Comparison of ENCODE assay signal across 19 cellular contexts in the genomic region with DNA sequence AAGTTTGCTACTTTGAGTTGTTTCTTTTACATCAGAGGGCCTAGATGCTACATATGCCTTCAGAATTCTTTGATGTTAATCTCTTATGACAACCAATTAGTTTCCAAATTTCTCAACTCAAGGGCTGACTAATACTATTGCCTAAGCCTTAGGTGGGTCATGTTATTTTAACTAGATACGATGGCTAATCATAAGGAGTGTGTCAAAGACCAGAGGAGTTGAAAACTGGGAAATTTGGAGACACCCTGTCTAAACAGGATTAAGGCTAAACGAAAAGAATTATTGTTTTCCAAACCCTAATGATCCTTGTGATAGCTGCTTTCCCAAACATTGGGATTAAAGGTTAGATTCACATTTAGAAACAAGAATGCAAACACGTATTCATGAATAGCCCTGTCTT.
DNase-seq lines count a peak whose midpoint lies in the region; ATAC-seq, FAIRE-seq and TF ChIP-seq lines count a peak whose summit lies in the region.
"Had no signal": no experiment of that assay in that cellular context is flagged by ENCODE, and none has a peak within 500 bp of the region (broad histone marks: within the 10 kb centered on the region; RNA-seq: fewer than 3 reads in every experiment).

No MANE protein-coding gene starts in this region.

- TF ChIP-seq POLR2A in IMR-90 (IDR thresholded peaks at IDR 0.05; ENCODE audit: low read depth, low read length) (no peak), transverse colon (IDR thresholded peaks at IDR 0.05) (no peak)

- no peaks in the 10 kb centered on the region for H3K9me1 ChIP-seq in IMR-90 (ENCODE audit: insufficient read depth, low read length)

- H2AK5ac ChIP-seq in IMR-90 (ENCODE audit: low read depth, low read length) = no peak overlapping the region

- H2BK15ac ChIP-seq in IMR-90 (ENCODE audit: low read depth, low read length) = no peak overlapping the region

- H3K79me2 ChIP-seq in astrocyte (ENCODE audit: insufficient read depth, low read length) = no peaks in the 10 kb centered on the region

- H3K4me1 ChIP-seq in IMR-90 (ENCODE audit: control insufficient read depth, insufficient read depth, low read length) (peaks cover 3% of the 10 kb centered on the region; the same call in 1 of the 2 replicates), astrocyte (ENCODE audit: insufficient read depth, low read length) (peaks cover 6% of the 10 kb centered on the region), transverse colon (peaks cover 0 to 23% (median 7%) of the 10 kb centered on the region in 4 donors)

- intact Hi-C loops in IMR-90 (cut with micrococcal nuclease) = loop anchor here (5.0 kb wide), 2 partner anchors 64 to 226 kb away; partner anchors contain the start of gene PCDH7
- intact Hi-C loops in transverse colon (cut with DNase I; ENCODE audit: low total_unique reads) = no loop called here

- TF ChIP-seq CTCF in AG09309 (IDR thresholded peaks at IDR 0.05; ENCODE audit: control insufficient read depth, insufficient read depth, low read depth, low read length, missing control alignments) (no peak), IMR-90 (conservative IDR thresholded peaks at IDR 0.05; ENCODE audit: low read depth, low read length) (no peak), astrocyte (IDR thresholded peaks at IDR 0.05; ENCODE audit: insufficient read depth, low read depth, low read length) (no peak), foreskin fibroblast (IDR thresholded peaks at IDR 0.05; ENCODE audit: low read depth, low read length) (no peak), transverse colon (IDR thresholded peaks at IDR 0.05) (no peak), progenitor cell of endocrine pancreas (IDR thresholded peaks at IDR 0.05; ENCODE audit: unreplicated experiment) (no peak)

- no peak overlapping the region for H3K4ac ChIP-seq in IMR-90 (ENCODE audit: low read depth, low read length)

- H2AFZ ChIP-seq in IMR-90 (replicated peaks; ENCODE audit: low read length, poor library complexity) (no peak overlapping the region), astrocyte (ENCODE audit: low read depth, low read length) (no peak overlapping the region)

- H3K4me3 ChIP-seq in AG09309 (ENCODE audit: control insufficient read depth, low read depth, low read length) (no peak overlapping the region), IMR-90 (ENCODE audit: insufficient read depth, low read depth, low read length) (no peak overlapping the region), astrocyte (ENCODE audit: insufficient read depth, low read depth, low read length) (no peak overlapping the region), foreskin fibroblast (ENCODE audit: low read depth in 1 of 2, low read length in 2 of 2) (no peak overlapping the region), transverse colon (no peak overlapping the region)
- H3K4me3 ChIP-seq: K562, SK-N-MC had no signal

- no peak overlapping the region for H3K23ac ChIP-seq in IMR-90 (ENCODE audit: low read depth, low read length)

- peak; percentile 76 for ATAC-seq in IMR-90 (ENCODE audit: low read depth)
- ATAC-seq: activated T-cell treated with anti-CD3 and anti-CD28 coated beads, Interleukin-2, amount 50 U/mL, for 4 hours; K562 had no signal

- no peak overlapping the region for H3K4me3 Mint-ChIP-seq in astrocyte (ENCODE audit: unreplicated experiment)
- no peak overlapping the region for H3K4me3 Mint-ChIP-seq in progenitor cell of endocrine pancreas (ENCODE audit: low read depth)
- H3K4me3 Mint-ChIP-seq: activated naive CD8-positive, alpha-beta T cell treated with anti-CD3 and anti-CD28 coated beads, Interleukin-2, amount 10 ng/mL, durations not matched to agents 7 days and 5 days; activated T-cell treated with anti-CD3 and anti-CD28 coated beads, Interleukin-2, amount 50 U/mL, for 4 hours; central memory CD8-positive, alpha-beta T cell; HFFc6; stimulated activated naive CD8-positive, alpha-beta T cell treated with anti-CD3 and anti-CD28 coated beads, Interleukin-15, Interleukin-2, amounts not matched to agents 100 ng/mL and 50 ng/mL, for 24 hours had no signal

- peaks cover 7% of the 10 kb centered on the region for H3K4me1 Mint-ChIP-seq in astrocyte (ENCODE audit: low read depth, unreplicated experiment)
- peaks cover 19% of the 10 kb centered on the region for H3K4me1 Mint-ChIP-seq in progenitor cell of endocrine pancreas (ENCODE audit: low read depth)
- H3K4me1 Mint-ChIP-seq: activated naive CD8-positive, alpha-beta T cell treated with anti-CD3 and anti-CD28 coated beads, Interleukin-2, amount 10 ng/mL, durations not matched to agents 7 days and 5 days; central memory CD8-positive, alpha-beta T cell had no signal

- no peak overlapping the region for H3K18ac ChIP-seq in IMR-90 (ENCODE audit: low read depth, low read length)

- H3K9ac ChIP-seq in IMR-90 (ENCODE audit: low read depth, low read length) (no peak overlapping the region), astrocyte (ENCODE audit: low read length) (no peak overlapping the region)

- no peak overlapping the region for H2BK5ac ChIP-seq in IMR-90 (ENCODE audit: low read depth, low read length, poor library complexity, severe bottlenecking)

- dilution Hi-C loops in IMR-90 (cut with HindIII; ENCODE audit: low sequenced_read_pairs, unreplicated experiment) = no loop called here

- no CpG with 5 or more reads among the region's 3 CpGs for WGBS in IMR-90 (ENCODE audit: extremely low coverage in 2 of 2, insufficient read length in 1 of 2), 2 experiments
- 33 to 35% methylated on average over 3 of the region's 3 CpGs for WGBS in transverse colon (ENCODE audit: low coverage in 1 of 2), 2 donors

- BruUV-seq in IMR-90 (replicated peaks; lab: Mats Ljungman, UMichigan) = no TSS peak

- TF ChIP-seq RAD21 in IMR-90 (IDR thresholded peaks at IDR 0.05; ENCODE audit: low read length) = no peak

- no peaks in the 10 kb centered on the region; the same call in 1 of the 2 replicates for H3K27me3 ChIP-seq in IMR-90 (ENCODE audit: control insufficient read depth, insufficient read depth, low read length)
- no peaks in the 10 kb centered on the region for H3K27me3 ChIP-seq in astrocyte (ENCODE audit: insufficient read depth, low read length)
- H3K27me3 ChIP-seq in transverse colon = no peaks in the 10 kb centered on the region

- no peak overlapping the region for H3K56ac ChIP-seq in IMR-90 (ENCODE audit: extremely low read depth, insufficient read depth, low read length)

- H2BK20ac ChIP-seq in IMR-90 (ENCODE audit: low read depth, low read length) = no peak overlapping the region

- H3K27ac Mint-ChIP-seq in astrocyte (ENCODE audit: unreplicated experiment) = no peak overlapping the region
- no peak overlapping the region for H3K27ac Mint-ChIP-seq in progenitor cell of endocrine pancreas
- H3K27ac Mint-ChIP-seq: activated naive CD8-positive, alpha-beta T cell treated with anti-CD3 and anti-CD28 coated beads, Interleukin-2, amount 10 ng/mL, durations not matched to agents 7 days and 5 days; HFFc6; stimulated activated naive CD8-positive, alpha-beta T cell treated with anti-CD3 and anti-CD28 coated beads, Interleukin-15, Interleukin-2, amounts not matched to agents 100 ng/mL and 50 ng/mL, for 24 hours had no signal

- CTCF ChIA-PET in IMR-90 (lab: Yijun Ruan, JAX) = no interaction called here

- POLR2A ChIA-PET in IMR-90 (lab: Charles Lee; ENCODE audit: unreplicated experiment) = interaction anchor here (0.6 kb wide), 1 partner anchor 14 kb away, joined by 6 read pairs; no protein-coding TSS in a partner anchor

- no peak for TF ChIP-seq EP300 in transverse colon (IDR thresholded peaks at IDR 0.05; ENCODE audit: low read depth)

- H4K91ac ChIP-seq in IMR-90 (ENCODE audit: insufficient read depth, low read depth, low read length) = no peak overlapping the region

- no peak overlapping the region for H3K14ac ChIP-seq in IMR-90 (replicated peaks; ENCODE audit: low read depth, low read length)

- no peaks in the 10 kb centered on the region for H3K9me3 Mint-ChIP-seq in astrocyte (ENCODE audit: unreplicated experiment)
- no peaks in the 10 kb centered on the region for H3K9me3 Mint-ChIP-seq in progenitor cell of endocrine pancreas (ENCODE audit: low read depth)
- H3K9me3 Mint-ChIP-seq: activated naive CD8-positive, alpha-beta T cell treated with anti-CD3 and anti-CD28 coated beads, Interleukin-2, amount 10 ng/mL, durations not matched to agents 7 days and 5 days had no signal

- H3K27ac ChIP-seq in IMR-90 (ENCODE audit: insufficient read depth, low read length) (no peak overlapping the region), astrocyte (ENCODE audit: low read depth, low read length) (no peak overlapping the region), transverse colon (no peak overlapping the region)
- H3K27ac ChIP-seq: SK-N-MC had no signal

- H3K4me2 ChIP-seq in IMR-90 (ENCODE audit: low read depth, low read length) = no peak overlapping the region; the same call in 1 of the 2 replicates
- H3K4me2 ChIP-seq in astrocyte (ENCODE audit: low read length) = no peak overlapping the region

- no peaks in the 10 kb centered on the region for H3K36me3 Mint-ChIP-seq in astrocyte (ENCODE audit: low read depth, unreplicated experiment)
- no peaks in the 10 kb centered on the region for H3K36me3 Mint-ChIP-seq in progenitor cell of endocrine pancreas (ENCODE audit: insufficient read depth)
- H3K36me3 Mint-ChIP-seq: activated naive CD8-positive, alpha-beta T cell treated with anti-CD3 and anti-CD28 coated beads, Interleukin-2, amount 10 ng/mL, durations not matched to agents 7 days and 5 days had no signal

- H3K79me1 ChIP-seq in IMR-90 (ENCODE audit: low read depth in 1 of 2, low read length in 2 of 2) = no peaks in the 10 kb centered on the region

- no peak overlapping the region for H2BK120ac ChIP-seq in IMR-90 (ENCODE audit: low read depth, low read length)

- DNase-seq in AG09309 (ENCODE audit: low read depth) = peak; percentile 44
- DNase-seq in IMR-90 = peak; percentile 58
- DNase-seq in astrocyte (ENCODE audit: low read depth) = peak; percentile 76
- peak; percentile 10 to 66 for DNase-seq in foreskin fibroblast
- DNase-seq in activated CD4-positive, alpha-beta T cell treated with anti-CD3 and anti-CD28 coated beads, Interleukin-2, amount 50 U/mL, for 48 hours = no peak
- no peak for DNase-seq in transverse colon
- no peak for DNase-seq in progenitor cell of endocrine pancreas (ENCODE audit: low spot score, unreplicated experiment)
- no peak for DNase-seq in effector CD8-positive, alpha-beta T cell (lab: John Stamatoyannopoulos, UW)
- DNase-seq: activated naive CD8-positive, alpha-beta T cell treated with anti-CD3 and anti-CD28 coated beads, Interleukin-2, amount 10 ng/mL, durations not matched to agents 7 days and 5 days; activated T-cell treated with anti-CD3 and anti-CD28 coated beads, Interleukin-2, amount 50 U/mL, for 4 hours; COR-L47; HFFc6; left cardiac atrium; NCI-H1417; stimulated activated CD4-positive, alpha-beta T cell treated with anti-CD3 and anti-CD28 coated beads, Interleukin-15, amount 100 ng/mL, for 24 hours had no signal

- H3K36me3 ChIP-seq in IMR-90 (ENCODE audit: control insufficient read depth, insufficient read depth, low read length) (no peaks in the 10 kb centered on the region), astrocyte (ENCODE audit: insufficient read depth, low read length) (no peaks in the 10 kb centered on the region), transverse colon (no peaks in the 10 kb centered on the region)

- no peak overlapping the region for H4K8ac ChIP-seq in IMR-90 (ENCODE audit: low read depth in 2 of 2, low read length in 2 of 2)

- in situ Hi-C loops in IMR-90 (cut with MboI; ENCODE audit: low sequenced_read_pairs) = no loop called here
- in situ Hi-C loops in transverse colon (cut with MboI; ENCODE audit: low pct_ligation_motif_present in 1 of 4, low pct_unique_long_range_greater_than_20kb in 1 of 4, low sequenced_read_pairs in 3 of 4) = no loop called here

- H2AK9ac ChIP-seq in IMR-90 (replicated peaks; ENCODE audit: low read depth, low read length, poor library complexity) = no peak overlapping the region

- no peaks in the 10 kb centered on the region for H3K27me3 Mint-ChIP-seq in astrocyte (ENCODE audit: low read depth, unreplicated experiment)
- no peaks in the 10 kb centered on the region for H3K27me3 Mint-ChIP-seq in progenitor cell of endocrine pancreas
- H3K27me3 Mint-ChIP-seq: activated naive CD8-positive, alpha-beta T cell treated with anti-CD3 and anti-CD28 coated beads, Interleukin-2, amount 10 ng/mL, durations not matched to agents 7 days and 5 days; central memory CD8-positive, alpha-beta T cell; stimulated activated naive CD8-positive, alpha-beta T cell treated with anti-CD3 and anti-CD28 coated beads, Interleukin-15, Interleukin-2, amounts not matched to agents 100 ng/mL and 50 ng/mL, for 24 hours had no signal

- H3K9me3 ChIP-seq in IMR-90 (ENCODE audit: control insufficient read depth, insufficient read depth, low read length) = no peaks in the 10 kb centered on the region
- H3K9me3 ChIP-seq in astrocyte (ENCODE audit: insufficient read depth, low read depth, low read length) = no peaks in the 10 kb centered on the region
- no peaks in the 10 kb centered on the region for H3K9me3 ChIP-seq in transverse colon

- no peak for FAIRE-seq in astrocyte (lab: Jason Lieb, UNC)
- FAIRE-seq: K562 had no signal

- H4K20me1 ChIP-seq in IMR-90 (ENCODE audit: insufficient read depth, low read length) (no peaks in the 10 kb centered on the region), astrocyte (ENCODE audit: insufficient read depth, low read length) (no peaks in the 10 kb centered on the region)

- H4K5ac ChIP-seq in IMR-90 (ENCODE audit: low read depth, low read length) = no peak overlapping the region

Comparison
In these comparisons a context has a peak if more than half of its experiments do, and no peak if none do; other contexts are left out.
1. DNase-seq: peak in AG09309 (single experiment), IMR-90 (single experiment), astrocyte (single experiment) and foreskin fibroblast (2 of 2); none in activated CD4-positive, alpha-beta T cell treated with anti-CD3 and anti-CD28 coated beads, Interleukin-2, amount 50 U/mL, for 48 hours (0 of 2), transverse colon (single experiment), progenitor cell of endocrine pancreas (single experiment) and effector CD8-positive, alpha-beta T cell (single experiment).